ENCODE assay signal across 1 cellular context in genomic region chr14:69815556-69815955, GRCh38.
TF ChIP-seq lines count a peak whose summit lies in the region.

No MANE protein-coding gene starts in this region.

TF ChIP-seq in GM23338, 12 proteins besides CTCF, POLR2A, EP300 and RAD21 (continued from another document):
- TF ChIP-seq, protein P1, sequence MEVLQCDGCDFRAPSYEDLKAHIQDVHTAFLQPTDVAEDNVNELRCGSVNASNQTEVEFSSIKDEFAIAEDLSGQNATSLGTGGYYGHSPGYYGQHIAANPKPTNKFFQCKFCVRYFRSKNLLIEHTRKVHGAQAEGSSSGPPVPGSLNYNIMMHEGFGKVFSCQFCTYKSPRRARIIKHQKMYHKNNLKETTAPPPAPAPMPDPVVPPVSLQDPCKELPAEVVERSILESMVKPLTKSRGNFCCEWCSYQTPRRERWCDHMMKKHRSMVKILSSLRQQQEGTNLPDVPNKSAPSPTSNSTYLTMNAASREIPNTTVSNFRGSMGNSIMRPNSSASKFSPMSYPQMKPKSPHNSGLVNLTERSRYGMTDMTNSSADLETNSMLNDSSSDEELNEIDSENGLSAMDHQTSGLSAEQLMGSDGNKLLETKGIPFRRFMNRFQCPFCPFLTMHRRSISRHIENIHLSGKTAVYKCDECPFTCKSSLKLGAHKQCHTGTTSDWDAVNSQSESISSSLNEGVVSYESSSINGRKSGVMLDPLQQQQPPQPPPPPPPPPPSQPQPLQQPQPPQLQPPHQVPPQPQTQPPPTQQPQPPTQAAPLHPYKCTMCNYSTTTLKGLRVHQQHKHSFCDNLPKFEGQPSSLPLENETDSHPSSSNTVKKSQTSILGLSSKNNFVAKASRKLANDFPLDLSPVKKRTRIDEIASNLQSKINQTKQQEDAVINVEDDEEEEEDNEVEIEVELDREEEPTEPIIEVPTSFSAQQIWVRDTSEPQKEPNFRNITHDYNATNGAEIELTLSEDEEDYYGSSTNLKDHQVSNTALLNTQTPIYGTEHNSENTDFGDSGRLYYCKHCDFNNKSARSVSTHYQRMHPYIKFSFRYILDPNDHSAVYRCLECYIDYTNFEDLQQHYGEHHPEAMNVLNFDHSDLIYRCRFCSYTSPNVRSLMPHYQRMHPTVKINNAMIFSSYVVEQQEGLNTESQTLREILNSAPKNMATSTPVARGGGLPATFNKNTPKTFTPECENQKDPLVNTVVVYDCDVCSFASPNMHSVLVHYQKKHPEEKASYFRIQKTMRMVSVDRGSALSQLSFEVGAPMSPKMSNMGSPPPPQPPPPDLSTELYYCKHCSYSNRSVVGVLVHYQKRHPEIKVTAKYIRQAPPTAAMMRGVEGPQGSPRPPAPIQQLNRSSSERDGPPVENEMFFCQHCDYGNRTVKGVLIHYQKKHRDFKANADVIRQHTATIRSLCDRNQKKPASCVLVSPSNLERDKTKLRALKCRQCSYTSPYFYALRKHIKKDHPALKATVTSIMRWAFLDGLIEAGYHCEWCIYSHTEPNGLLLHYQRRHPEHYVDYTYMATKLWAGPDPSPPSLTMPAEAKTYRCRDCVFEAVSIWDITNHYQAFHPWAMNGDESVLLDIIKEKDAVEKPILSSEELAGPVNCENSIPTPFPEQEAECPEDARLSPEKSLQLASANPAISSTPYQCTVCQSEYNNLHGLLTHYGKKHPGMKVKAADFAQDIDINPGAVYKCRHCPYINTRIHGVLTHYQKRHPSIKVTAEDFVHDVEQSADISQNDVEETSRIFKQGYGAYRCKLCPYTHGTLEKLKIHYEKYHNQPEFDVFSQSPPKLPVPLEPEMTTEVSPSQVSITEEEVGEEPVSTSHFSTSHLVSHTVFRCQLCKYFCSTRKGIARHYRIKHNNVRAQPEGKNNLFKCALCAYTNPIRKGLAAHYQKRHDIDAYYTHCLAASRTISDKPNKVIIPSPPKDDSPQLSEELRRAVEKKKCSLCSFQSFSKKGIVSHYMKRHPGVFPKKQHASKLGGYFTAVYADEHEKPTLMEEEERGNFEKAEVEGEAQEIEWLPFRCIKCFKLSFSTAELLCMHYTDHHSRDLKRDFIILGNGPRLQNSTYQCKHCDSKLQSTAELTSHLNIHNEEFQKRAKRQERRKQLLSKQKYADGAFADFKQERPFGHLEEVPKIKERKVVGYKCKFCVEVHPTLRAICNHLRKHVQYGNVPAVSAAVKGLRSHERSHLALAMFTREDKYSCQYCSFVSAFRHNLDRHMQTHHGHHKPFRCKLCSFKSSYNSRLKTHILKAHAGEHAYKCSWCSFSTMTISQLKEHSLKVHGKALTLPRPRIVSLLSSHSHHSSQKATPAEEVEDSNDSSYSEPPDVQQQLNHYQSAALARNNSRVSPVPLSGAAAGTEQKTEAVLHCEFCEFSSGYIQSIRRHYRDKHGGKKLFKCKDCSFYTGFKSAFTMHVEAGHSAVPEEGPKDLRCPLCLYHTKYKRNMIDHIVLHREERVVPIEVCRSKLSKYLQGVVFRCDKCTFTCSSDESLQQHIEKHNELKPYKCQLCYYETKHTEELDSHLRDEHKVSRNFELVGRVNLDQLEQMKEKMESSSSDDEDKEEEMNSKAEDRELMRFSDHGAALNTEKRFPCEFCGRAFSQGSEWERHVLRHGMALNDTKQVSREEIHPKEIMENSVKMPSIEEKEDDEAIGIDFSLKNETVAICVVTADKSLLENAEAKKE (CRISPR knock-in tag; IDR thresholded peaks at IDR 0.05), result no peak
- TF ChIP-seq ZNF114 (CRISPR knock-in tag; IDR thresholded peaks at IDR 0.05), result no peak
- no peak for TF ChIP-seq JUNB (IDR thresholded peaks at IDR 0.05; ENCODE audit: unreplicated experiment)
- no peak for TF ChIP-seq CREB1 (CRISPR knock-in tag; IDR thresholded peaks at IDR 0.05; ENCODE audit: low read depth)
- TF ChIP-seq REST (IDR thresholded peaks at IDR 0.05; ENCODE audit: unreplicated experiment), result no peak
- TF ChIP-seq ETS1 (IDR thresholded peaks at IDR 0.05), result no peak
- no peak for TF ChIP-seq STAT1 (IDR thresholded peaks at IDR 0.05; ENCODE audit: unreplicated experiment)
- no peak for TF ChIP-seq ZNF331 (CRISPR knock-in tag; IDR thresholded peaks at IDR 0.05; ENCODE audit: low read depth)
- TF ChIP-seq NANOG (IDR thresholded peaks at IDR 0.05; ENCODE audit: borderline replicate concordance), result no peak
- no peak for TF ChIP-seq EZH2 (IDR thresholded peaks at IDR 0.05; ENCODE audit: low read depth, unreplicated experiment)
- TF ChIP-seq EZH2phosphoT487 (IDR thresholded peaks at IDR 0.05; ENCODE audit: unreplicated experiment), result no peak
